ENCODE assay signal across 23 cellular contexts in genomic region chr20:59214083-59214482, GRCh38. TPM values are rescaled to one million over a fixed set of nuclear protein-coding genes. Genes with fewer than 3 reads are reported as not detected.
"Had no signal": no experiment of that assay in that cellular context is flagged by ENCODE, and none has a peak within 500 bp of the region (broad histone marks: within the 10 kb centered on the region; RNA-seq: fewer than 3 reads in every experiment).

No MANE protein-coding gene starts in this region.

- H3K27me3 Mint-ChIP-seq: activated CD4-positive, alpha-beta T cell treated with anti-CD3 and anti-CD28 coated beads for 36 hours; activated CD8-positive, alpha-beta memory T cell treated with anti-CD3 and anti-CD28 coated beads, Interleukin-2, amount 10 ng/mL, durations not matched to agents 7 days and 5 days; activated naive CD4-positive, alpha-beta T cell treated with anti-CD3 and anti-CD28 coated beads, Interleukin-2, amount 10 ng/mL, durations not matched to agents 7 days and 5 days; activated naive CD8-positive, alpha-beta T cell treated with anti-CD3 and anti-CD28 coated beads for 36 hours; T-helper 17 cell had no signal

- H3K36me3 Mint-ChIP-seq: activated naive CD8-positive, alpha-beta T cell treated with anti-CD3 and anti-CD28 coated beads for 36 hours had no signal

- H3K4me3 Mint-ChIP-seq: activated CD4-positive, alpha-beta T cell treated with anti-CD3 and anti-CD28 coated beads for 36 hours; activated CD8-positive, alpha-beta memory T cell treated with anti-CD3 and anti-CD28 coated beads, Interleukin-2, amount 10 ng/mL, durations not matched to agents 7 days and 5 days; activated naive CD4-positive, alpha-beta T cell treated with anti-CD3 and anti-CD28 coated beads, Interleukin-2, amount 10 ng/mL, durations not matched to agents 7 days and 5 days; activated naive CD8-positive, alpha-beta T cell treated with anti-CD3 and anti-CD28 coated beads for 36 hours; activated T-cell treated with anti-CD3 and anti-CD28 coated beads, Interleukin-2, amount 50 U/mL, for 4 hours; T-helper 17 cell had no signal

- DNase-seq: activated CD4-positive, alpha-beta T cell treated with anti-CD3 and anti-CD28 coated beads for 36 hours; activated CD8-positive, alpha-beta memory T cell treated with anti-CD3 and anti-CD28 coated beads, Interleukin-2, amount 10 ng/mL, durations not matched to agents 7 days and 5 days; activated gamma-delta T cell treated with Interleukin-2 at 50 U/mL for 16 hours; activated naive CD4-positive, alpha-beta T cell treated with anti-CD3 and anti-CD28 coated beads, Interleukin-2, amount 10 ng/mL, durations not matched to agents 7 days and 5 days; activated naive CD8-positive, alpha-beta T cell treated with anti-CD3 and anti-CD28 coated beads for 36 hours; activated T-cell treated with anti-CD3 and anti-CD28 coated beads, Interleukin-2, amount 50 U/mL, for 4 hours; anterior cingulate cortex; caudate nucleus; IMR-90; Kasumi-1; KBM-7; NCI-H1048; NCI-H146; NCI-H187 treated with DMSO at 0.1 percent for 48 hours; NCI-H2081 treated with DMSO at 0.1 percent for 48 hours; NCI-H446; NCI-H524 treated with DMSO at 0.1 percent for 48 hours; NCI-H748 treated with DMSO at 0.1 percent for 48 hours; SIG-M5; T-helper 17 cell; T-helper 9 cell had no signal

- H3K27ac Mint-ChIP-seq: activated CD4-positive, alpha-beta T cell treated with anti-CD3 and anti-CD28 coated beads for 36 hours; activated CD8-positive, alpha-beta memory T cell treated with anti-CD3 and anti-CD28 coated beads, Interleukin-2, amount 10 ng/mL, durations not matched to agents 7 days and 5 days; activated naive CD4-positive, alpha-beta T cell treated with anti-CD3 and anti-CD28 coated beads, Interleukin-2, amount 10 ng/mL, durations not matched to agents 7 days and 5 days; activated naive CD8-positive, alpha-beta T cell treated with anti-CD3 and anti-CD28 coated beads for 36 hours; activated T-helper 2 cell treated with anti-CD3 and anti-CD28 coated beads, Interferon-gamma antibody, Interleukin-2, Interleukin-4, amounts not matched to agents 10 μg/mL and 5 μg/mL and 100 μg/mL, durations not matched to agents 14 hours and 24 hours and 36 hours had no signal

- ATAC-seq: activated CD4-positive, alpha-beta T cell treated with anti-CD3 and anti-CD28 coated beads for 36 hours; activated CD8-positive, alpha-beta memory T cell treated with anti-CD3 and anti-CD28 coated beads, Interleukin-2, amount 10 ng/mL, durations not matched to agents 7 days and 5 days; activated T-cell treated with anti-CD3 and anti-CD28 coated beads, Interleukin-2, amount 50 U/mL, for 4 hours; T-helper 17 cell had no signal

- H3K9me3 Mint-ChIP-seq: activated naive CD4-positive, alpha-beta T cell treated with anti-CD3 and anti-CD28 coated beads, Interleukin-2, amount 10 ng/mL, durations not matched to agents 7 days and 5 days; activated naive CD8-positive, alpha-beta T cell treated with anti-CD3 and anti-CD28 coated beads for 36 hours; activated T-cell treated with anti-CD3 and anti-CD28 coated beads, Interleukin-2, amount 50 U/mL, for 4 hours; activated T-helper 2 cell treated with anti-CD3 and anti-CD28 coated beads, Interferon-gamma antibody, Interleukin-2, Interleukin-4, amounts not matched to agents 10 μg/mL and 5 μg/mL and 100 μg/mL, durations not matched to agents 14 hours and 24 hours and 36 hours had no signal

- H3K4me1 Mint-ChIP-seq: activated CD4-positive, alpha-beta T cell treated with anti-CD3 and anti-CD28 coated beads for 36 hours; activated CD8-positive, alpha-beta memory T cell treated with anti-CD3 and anti-CD28 coated beads, Interleukin-2, amount 10 ng/mL, durations not matched to agents 7 days and 5 days; activated naive CD4-positive, alpha-beta T cell treated with anti-CD3 and anti-CD28 coated beads, Interleukin-2, amount 10 ng/mL, durations not matched to agents 7 days and 5 days; activated naive CD8-positive, alpha-beta T cell treated with anti-CD3 and anti-CD28 coated beads for 36 hours had no signal

RNA-seq across cellular contexts. Expression of gene ZNF831, which starts 50.5 kb away (rescaled TPM):
- total RNA-seq: IMR-90, RPMI7951 had no signal
- polyA plus RNA-seq: IMR-90 had no signal
